Comparison of ENCODE assay signal across 8 cellular contexts in genomic region chr18:58998421-58999203, GRCh38.
DNase-seq lines count a peak whose midpoint lies in the region; ATAC-seq and TF ChIP-seq lines count a peak whose summit lies in the region.

No MANE protein-coding gene starts in this region.

- H3K4me3 ChIP-seq in OCI-LY3 (ENCODE audit: low read length), result peak overlapping the region; percentile 71
- H3K4me3 ChIP-seq in skeletal muscle tissue (ENCODE audit: low read length in 3 of 3), result peak overlapping the region; percentile 22 to 48 (median 26)

- H3K36me3 ChIP-seq in OCI-LY3 (replicated peaks; ENCODE audit: low read depth, low read length) (no peaks in the 10 kb centered on the region), skeletal muscle tissue (ENCODE audit: control insufficient read depth in 3 of 3, insufficient read depth in 3 of 3, low read length in 3 of 3) (no peaks in the 10 kb centered on the region)

- H3K9ac ChIP-seq in OCI-LY3 (ENCODE audit: low read length) (peak overlapping the region; percentile 59), skeletal muscle tissue (ENCODE audit: low read depth in 1 of 3, low read length in 3 of 3) (peak overlapping the region; percentile 4 to 68 (median 26))

- ATAC-seq in GM19468 (IDR thresholded peaks at IDR 0.05; ENCODE audit: extremely low read depth, unreplicated experiment), result peak; percentile 42

- H3K27ac ChIP-seq in OCI-LY3 (ENCODE audit: low read length) (peak overlapping the region; percentile 25), skeletal muscle tissue (ENCODE audit: low read depth, low read length) (peak overlapping the region; percentile 78)

- H2AFZ ChIP-seq in OCI-LY3 (ENCODE audit: low read depth, low read length), result peak overlapping the region; percentile 80

- no peak for TF ChIP-seq CTCF in OCI-LY3 (IDR thresholded peaks at IDR 0.05; ENCODE audit: low read depth, low read length)

- DNase-seq in fibroblast of peridontal ligament (ENCODE audit: extremely low read depth) (peak; percentile 70), DMS79 (lab: John Stamatoyannopoulos, UW) (no peak), NAMALWA (ENCODE audit: low spot score) (no peak), HK-2 (ENCODE audit: unreplicated experiment) (no peak)
- no peak for DNase-seq in effector CD4-positive, alpha-beta T cell

- no peaks in the 10 kb centered on the region for H3K79me2 ChIP-seq in OCI-LY3 (ENCODE audit: low read length)

- peak overlapping the region; percentile 77 for H3K4me2 ChIP-seq in OCI-LY3 (ENCODE audit: low read length)

- H4K20me1 ChIP-seq in OCI-LY3 (ENCODE audit: insufficient read depth, low read length), result no peaks in the 10 kb centered on the region

- H3K9me3 ChIP-seq in OCI-LY3 (ENCODE audit: insufficient read depth, low read length), result no peaks in the 10 kb centered on the region
- H3K9me3 ChIP-seq in skeletal muscle tissue (ENCODE audit: control insufficient read depth in 3 of 3, low read length in 3 of 3), result no peaks in the 10 kb centered on the region

- peaks cover 31% of the 10 kb centered on the region for H3K4me1 ChIP-seq in OCI-LY3 (ENCODE audit: low read length)
- H3K4me1 ChIP-seq in skeletal muscle tissue (ENCODE audit: control insufficient read depth in 3 of 3, insufficient read depth in 3 of 3, low read length in 3 of 3), result peaks cover 19 to 45% (median 26%) of the 10 kb centered on the region in 3 donors

- H3K27me3 ChIP-seq in OCI-LY3 (ENCODE audit: low read depth, low read length) (no peaks in the 10 kb centered on the region), skeletal muscle tissue (ENCODE audit: control insufficient read depth in 3 of 3, insufficient read depth in 3 of 3, low read length in 3 of 3) (no peaks in the 10 kb centered on the region)
